In genomic region chr22:44179989-44180705, GRCh38 we compare ENCODE assay signal across 15 cellular contexts. TPM values are rescaled to one million over a fixed set of nuclear protein-coding genes. Genes with fewer than 3 reads are reported as not detected.
A peak's percentile ranks its signal among the peaks of the same experiment; 100 is the strongest.
DNase-seq lines count a peak whose midpoint lies in the region; ATAC-seq, FAIRE-seq and TF ChIP-seq lines count a peak whose summit lies in the region.
"Had no signal": no experiment of that assay in that cellular context is flagged by ENCODE, and none has a peak within 500 bp of the region (broad histone marks: within the 10 kb centered on the region; RNA-seq: fewer than 3 reads in every experiment).

No MANE protein-coding gene starts in this region.

- CTCF ChIA-PET in activated naive CD4-positive, alpha-beta T cell treated with anti-CD3 and anti-CD28 coated beads for 36 hours (lab: Charles Lee), result interaction anchor here (0.6 to 1.3 kb wide), 2 partner anchors 15 to 187 kb away, joined by 3 read pairs; no protein-coding TSS in a partner anchor

- peaks cover 6% of the 10 kb centered on the region for H3K27me3 ChIP-seq in bronchial epithelial cell (ENCODE audit: control insufficient read depth, insufficient read depth, low read length)
- no peaks in the 10 kb centered on the region for H3K27me3 ChIP-seq in colonic mucosa

- FAIRE-seq in bronchial epithelial cell (lab: Jason Lieb, UNC), result peak; percentile 7
- FAIRE-seq: islet of Langerhans had no signal

- H3K36me3 Mint-ChIP-seq in activated naive CD4-positive, alpha-beta T cell treated with anti-CD3 and anti-CD28 coated beads for 36 hours (ENCODE audit: low read depth), result peaks cover 6% of the 10 kb centered on the region
- H3K36me3 Mint-ChIP-seq in stimulated activated naive B cell treated with anti-CD40 and anti-IgM and Interleukin-4, amounts not matched to agents 10 μg/mL and 1 μg/mL and 100 μg/mL, for 72 hours, result peaks cover 11 to 23% of the 10 kb centered on the region in 2 donors

- no peaks in the 10 kb centered on the region for H3K9me3 ChIP-seq in colonic mucosa
- H3K9me3 ChIP-seq: psoas muscle had no signal

- no peak overlapping the region for H3K9ac ChIP-seq in colonic mucosa (ENCODE audit: low read depth in 2 of 2, low read length in 2 of 2)

- H3K27ac Mint-ChIP-seq in activated naive CD4-positive, alpha-beta T cell treated with anti-CD3 and anti-CD28 coated beads for 36 hours, result no peak overlapping the region
- peak overlapping the region; percentile 96 for H3K27ac Mint-ChIP-seq in stimulated activated naive B cell treated with anti-CD40 and anti-IgM and Interleukin-4, amounts not matched to agents 10 μg/mL and 1 μg/mL and 100 μg/mL, for 72 hours

- DNase-seq in activated naive CD4-positive, alpha-beta T cell treated with anti-CD3 and anti-CD28 coated beads for 36 hours, result no peak
- no peak for DNase-seq in activated naive CD4-positive, alpha-beta T cell treated with Interleukin-2 at 50 U/mL for 16 hours
- DNase-seq in NOMO-1 treated with DMSO at 0.1 percent for 48 hours (lab: John Stamatoyannopoulos, UW; ENCODE audit: unreplicated experiment), result peak; percentile 37
- DNase-seq in bronchial epithelial cell (ENCODE audit: low read depth), result no peak
- DNase-seq in stimulated activated naive B cell treated with anti-CD40 and anti-IgM and Interleukin-4, amounts not matched to agents 10 μg/mL and 1 μg/mL and 100 μg/mL, for 72 hours, result no peak
- no peak for DNase-seq in colonic mucosa
- DNase-seq in putamen (ENCODE audit: low spot score), result no peak
- DNase-seq: DMS79, foreskin fibroblast, GOT3, NCI-H2171 had no signal

- TF ChIP-seq CTCF in bronchial epithelial cell (IDR thresholded peaks at IDR 0.05; ENCODE audit: insufficient read depth, low read length, severe bottlenecking) (no peak), colonic mucosa (IDR thresholded peaks at IDR 0.05) (no peak)

- no peaks in the 10 kb centered on the region for H3K9me3 Mint-ChIP-seq in activated naive CD4-positive, alpha-beta T cell treated with anti-CD3 and anti-CD28 coated beads for 36 hours
- H3K9me3 Mint-ChIP-seq in stimulated activated naive B cell treated with anti-CD40 and anti-IgM and Interleukin-4, amounts not matched to agents 10 μg/mL and 1 μg/mL and 100 μg/mL, for 72 hours, result peaks cover 0 to 4% of the 10 kb centered on the region in 2 donors

- no peak overlapping the region for H3K27ac ChIP-seq in colonic mucosa
- H3K27ac ChIP-seq: psoas muscle had no signal

- H3K4me3 Mint-ChIP-seq in activated naive CD4-positive, alpha-beta T cell treated with anti-CD3 and anti-CD28 coated beads for 36 hours, result peak overlapping the region; percentile 92
- peak overlapping the region in 1 of 2 donors; percentile 85 for H3K4me3 Mint-ChIP-seq in stimulated activated naive B cell treated with anti-CD40 and anti-IgM and Interleukin-4, amounts not matched to agents 10 μg/mL and 1 μg/mL and 100 μg/mL, for 72 hours

- H3K4me3 ChIP-seq in bronchial epithelial cell (ENCODE audit: low read depth, low read length) (no peak overlapping the region), colonic mucosa (no peak overlapping the region)
- H3K4me3 ChIP-seq: psoas muscle had no signal

- H3K4me1 Mint-ChIP-seq in activated naive CD4-positive, alpha-beta T cell treated with anti-CD3 and anti-CD28 coated beads for 36 hours (ENCODE audit: low read depth), result peaks cover 15% of the 10 kb centered on the region
- H3K4me1 Mint-ChIP-seq in stimulated activated naive B cell treated with anti-CD40 and anti-IgM and Interleukin-4, amounts not matched to agents 10 μg/mL and 1 μg/mL and 100 μg/mL, for 72 hours, result peaks cover 29 to 57% of the 10 kb centered on the region in 2 donors

- no peaks in the 10 kb centered on the region for H3K27me3 Mint-ChIP-seq in activated naive CD4-positive, alpha-beta T cell treated with anti-CD3 and anti-CD28 coated beads for 36 hours (ENCODE audit: low read depth)
- H3K27me3 Mint-ChIP-seq in stimulated activated naive B cell treated with anti-CD40 and anti-IgM and Interleukin-4, amounts not matched to agents 10 μg/mL and 1 μg/mL and 100 μg/mL, for 72 hours, result no peaks in the 10 kb centered on the region

- H3K4me1 ChIP-seq in colonic mucosa, result no peaks in the 10 kb centered on the region
- H3K4me1 ChIP-seq: psoas muscle had no signal

- ATAC-seq in stimulated activated naive B cell treated with anti-CD40 and anti-IgM and Interleukin-4, amounts not matched to agents 10 μg/mL and 1 μg/mL and 100 μg/mL, for 72 hours (replicated peaks), result no peak
- ATAC-seq in GM19395 (IDR thresholded peaks at IDR 0.05; ENCODE audit: unreplicated experiment), result no peak
- ATAC-seq: Panc1 had no signal

- H3K36me3 ChIP-seq in bronchial epithelial cell (ENCODE audit: control insufficient read depth, insufficient read depth, low read length) (no peaks in the 10 kb centered on the region), colonic mucosa (no peaks in the 10 kb centered on the region)

- intact Hi-C loops in activated naive CD4-positive, alpha-beta T cell treated with anti-CD3 and anti-CD28 coated beads for 36 hours (cut with micrococcal nuclease), result loop anchor here (5.0 to 10.0 kb wide), 4 partner anchors 153 to 442 kb away; no protein-coding TSS in a partner anchor
- intact Hi-C loops in colonic mucosa (cut with DNase I), result no loop called here

RNA-seq across cellular contexts. Expression of gene PARVG, which starts 0.6 kb away (rescaled TPM):
- 10 to 100 TPM; 64.6 to 67.8 TPM for total RNA-seq in activated naive CD4-positive, alpha-beta T cell treated with anti-CD3 and anti-CD28 coated beads for 36 hours
- total RNA-seq in bronchial epithelial cell (not detected in 2 replicates), colonic mucosa (1 to 10 TPM; 2.4 to 4.1 TPM)

Comparison
In these comparisons a context has a peak if more than half of its experiments do, and no peak if none do; other contexts are left out.
1. RNA of gene PARVG, which starts 0.6 kb away (total RNA-seq): 64.6 to 67.8 TPM in activated naive CD4-positive, alpha-beta T cell treated with anti-CD3 and anti-CD28 coated beads for 36 hours; 2.4 to 4.1 TPM in colonic mucosa and not detected in bronchial epithelial cell; every median in the first group is over 10 times any median in the second.